In the genomic region with DNA sequence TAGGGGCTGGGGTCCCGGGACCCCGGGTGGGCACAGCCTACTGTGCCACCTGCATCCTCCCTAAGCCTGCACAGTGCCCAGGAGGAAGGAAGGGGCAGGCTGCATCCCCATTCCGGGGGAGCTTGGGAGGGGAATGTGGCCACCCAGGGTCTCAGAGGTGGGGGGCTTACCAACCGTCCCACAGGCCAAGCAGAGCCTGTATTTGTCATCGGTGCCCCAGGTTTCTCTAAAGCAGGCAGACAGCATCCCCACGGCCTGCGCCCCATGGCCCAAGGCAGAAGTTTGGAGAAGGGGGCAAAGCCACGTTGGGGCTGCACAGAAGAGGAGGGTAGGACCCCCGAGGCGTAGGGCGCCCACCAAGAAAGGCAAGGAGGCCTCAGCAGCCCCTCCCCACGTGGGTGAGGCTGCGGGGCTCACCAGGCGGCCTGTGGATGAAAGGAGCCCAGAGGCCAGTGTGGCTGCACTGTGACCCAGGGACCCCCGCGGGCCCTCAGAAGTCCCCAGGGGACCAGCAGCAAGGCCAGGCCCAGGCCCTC, we compare ENCODE assay signal across 9 cellular contexts. TPM values are rescaled to one million over a fixed set of nuclear protein-coding genes. Genes with fewer than 3 reads are reported as not detected.
DNase-seq lines count a peak whose midpoint lies in the region; ATAC-seq, FAIRE-seq and TF ChIP-seq lines count a peak whose summit lies in the region.
"Had no signal": no experiment of that assay in that cellular context is flagged by ENCODE, and none has a peak within 500 bp of the region (broad histone marks: within the 10 kb centered on the region; RNA-seq: fewer than 3 reads in every experiment).

No MANE protein-coding gene starts in this region.

- no peak for TF ChIP-seq RAD21 in A549 (conservative IDR thresholded peaks at IDR 0.05 in 1 of 2, IDR thresholded peaks at IDR 0.05 in 1 of 2)
- no peak for TF ChIP-seq RAD21 in IMR-90 (IDR thresholded peaks at IDR 0.05; ENCODE audit: low read length)
- no peak for TF ChIP-seq RAD21 in neural cell (conservative IDR thresholded peaks at IDR 0.05)

- H2AK9ac ChIP-seq in IMR-90 (replicated peaks; ENCODE audit: low read depth, low read length, poor library complexity) = peak overlapping the region; percentile 100

- no peak for FAIRE-seq in A549 (lab: Jason Lieb, UNC)
- FAIRE-seq in RCC 7860 (lab: Jason Lieb, UNC) = no peak

- POLR2A ChIA-PET in A549 (lab: Yijun Ruan, JAX) = no interaction called here
- POLR2A ChIA-PET in IMR-90 (lab: Charles Lee; ENCODE audit: unreplicated experiment) = no interaction called here

- dilution Hi-C loops in IMR-90 (cut with HindIII; ENCODE audit: low sequenced_read_pairs, unreplicated experiment) = no loop called here

- H3K79me1 ChIP-seq in IMR-90 (ENCODE audit: low read depth in 1 of 2, low read length in 2 of 2) = peaks cover 3 to 25% of the 10 kb centered on the region in 2 experiments; a peak in 1 of 4 replicates

- peaks cover 5% of the 10 kb centered on the region for H3K9me1 ChIP-seq in IMR-90 (ENCODE audit: insufficient read depth, low read length)

- no peak for TF ChIP-seq POLR2A in A549 (IDR thresholded peaks at IDR 0.05; ENCODE audit: low read length)
- no peak for TF ChIP-seq POLR2A in IMR-90 (IDR thresholded peaks at IDR 0.05; ENCODE audit: low read depth, low read length)

- H3K18ac ChIP-seq in IMR-90 (ENCODE audit: low read depth, low read length) = peak overlapping the region; percentile 97

- peaks cover 29% of the 10 kb centered on the region for H3K79me2 ChIP-seq in neural cell (replicated peaks; ENCODE audit: insufficient read depth, low read length)

- peaks cover 36% of the 10 kb centered on the region for H4K20me1 ChIP-seq in IMR-90 (ENCODE audit: insufficient read depth, low read length)
- no peaks in the 10 kb centered on the region for H4K20me1 ChIP-seq in neural cell (ENCODE audit: insufficient read depth)

- peak overlapping the region; percentile 98 for H4K5ac ChIP-seq in IMR-90 (ENCODE audit: low read depth, low read length)

- H3K4me2 ChIP-seq in A549 (peak overlapping the region; percentile 82), IMR-90 (ENCODE audit: low read depth, low read length) (peak overlapping the region; percentile 37), neural cell (ENCODE audit: low read length) (no peak overlapping the region)

- H3K4me3 ChIP-seq in A549 (peak overlapping the region; percentile 89), IMR-90 (ENCODE audit: insufficient read depth, low read depth, low read length) (no peak overlapping the region), colonic mucosa (no peak overlapping the region), neural cell (ENCODE audit: low read length) (peak overlapping the region; percentile 60)

- peaks cover 8% of the 10 kb centered on the region; the same call in 1 of the 2 replicates for H3K36me3 ChIP-seq in IMR-90 (ENCODE audit: control insufficient read depth, insufficient read depth, low read length)
- no peaks in the 10 kb centered on the region for H3K36me3 ChIP-seq in colonic mucosa
- no peaks in the 10 kb centered on the region for H3K36me3 ChIP-seq in neural cell (ENCODE audit: insufficient read depth, low read length)

- peak overlapping the region; percentile 99 for H3K14ac ChIP-seq in IMR-90 (replicated peaks; ENCODE audit: low read depth, low read length)

- H3K9ac ChIP-seq in IMR-90 (ENCODE audit: low read depth, low read length) (peak overlapping the region; percentile 65), colonic mucosa (ENCODE audit: low read depth in 2 of 2, low read length in 2 of 2) (peak overlapping the region; percentile 50 to 51), neural cell (ENCODE audit: low read length) (peak overlapping the region; percentile 94)

- intact Hi-C loops in IMR-90 (cut with micrococcal nuclease) = loop anchor here (5.0 kb wide), 1 partner anchor 75 kb away; the partner anchor contains the start of gene SNAPC4
- intact Hi-C loops in colonic mucosa (cut with DNase I) = no loop called here

- peak in 1 of 2 experiments; percentile 26 for DNase-seq in A549 (ENCODE audit: low read depth in 1 of 2, low spot score in 1 of 2)
- DNase-seq in IMR-90 = no peak
- no peak for DNase-seq in colonic mucosa
- DNase-seq in HT-29 (ENCODE audit: low spot score) = no peak
- no peak for DNase-seq in RCC 7860 (ENCODE audit: low spot score)

- ATAC-seq in A549 (peak; percentile 4 to 5; a peak in 2 of 6 replicates), IMR-90 (ENCODE audit: low read depth) (peak; percentile 0), GM18867 (IDR thresholded peaks at IDR 0.05; ENCODE audit: unreplicated experiment) (no peak), GM21526 (IDR thresholded peaks at IDR 0.05; ENCODE audit: low FRiP score, unreplicated experiment) (no peak)

- H2AFZ ChIP-seq in IMR-90 (replicated peaks; ENCODE audit: low read length, poor library complexity) = peak overlapping the region; percentile 85
- peak overlapping the region; percentile 33 for H2AFZ ChIP-seq in neural cell (ENCODE audit: low read depth, low read length)

- H2AK5ac ChIP-seq in IMR-90 (ENCODE audit: low read depth, low read length) = peak overlapping the region; percentile 100

- peak overlapping the region; percentile 97 to 99 for H4K8ac ChIP-seq in IMR-90 (ENCODE audit: low read depth in 2 of 2, low read length in 2 of 2)

- H3K4ac ChIP-seq in IMR-90 (ENCODE audit: low read depth, low read length) = peak overlapping the region; percentile 100

- H4K91ac ChIP-seq in IMR-90 (ENCODE audit: insufficient read depth, low read depth, low read length) = peak overlapping the region; percentile 99

- H3K4me1 ChIP-seq in A549 (peaks cover 18% of the 10 kb centered on the region), IMR-90 (ENCODE audit: control insufficient read depth, insufficient read depth, low read length) (peaks cover 33% of the 10 kb centered on the region), colonic mucosa (no peaks in the 10 kb centered on the region)

- BruUV-seq in IMR-90 (replicated peaks; lab: Mats Ljungman, UMichigan) = no TSS peak

- H3K9me3 ChIP-seq in A549 (no peaks in the 10 kb centered on the region), IMR-90 (ENCODE audit: control insufficient read depth, insufficient read depth, low read length) (no peaks in the 10 kb centered on the region), colonic mucosa (no peaks in the 10 kb centered on the region), neural cell (ENCODE audit: low read length) (no peaks in the 10 kb centered on the region)

- peak overlapping the region; percentile 96 for H3K56ac ChIP-seq in IMR-90 (ENCODE audit: extremely low read depth, insufficient read depth, low read length)

- in situ Hi-C loops in IMR-90 (cut with MboI; ENCODE audit: low sequenced_read_pairs) = no loop called here

- peak overlapping the region; percentile 96 for H2BK20ac ChIP-seq in IMR-90 (ENCODE audit: low read depth, low read length)

- H2BK15ac ChIP-seq in IMR-90 (ENCODE audit: low read depth, low read length) = peak overlapping the region; percentile 99; the same call in 2 of the 3 replicates

- TF ChIP-seq EP300 in A549 (IDR thresholded peaks at IDR 0.05) = no peak
- TF ChIP-seq EP300 in neural cell (conservative IDR thresholded peaks at IDR 0.05; ENCODE audit: poor library complexity, severe bottlenecking) = no peak

- no peaks in the 10 kb centered on the region for H3K9me2 ChIP-seq in neural cell (ENCODE audit: insufficient read depth, low read length)

- peak overlapping the region; percentile 99 for H2BK5ac ChIP-seq in IMR-90 (ENCODE audit: low read depth, low read length, poor library complexity, severe bottlenecking)

- TF ChIP-seq CTCF in A549 (IDR thresholded peaks at IDR 0.05) (no peak), IMR-90 (conservative IDR thresholded peaks at IDR 0.05; ENCODE audit: low read depth, low read length) (no peak), colonic mucosa (IDR thresholded peaks at IDR 0.05) (no peak), neural cell (IDR thresholded peaks at IDR 0.05; ENCODE audit: poor library complexity, severe bottlenecking) (no peak)

- no peaks in the 10 kb centered on the region for H3F3A ChIP-seq in neural cell (ENCODE audit: insufficient read depth, low read length, poor library complexity, severe bottlenecking)

- H3K27ac ChIP-seq in A549 (peak overlapping the region; percentile 86 to 89), IMR-90 (ENCODE audit: insufficient read depth, low read length) (peak overlapping the region; percentile 97), colonic mucosa (peak overlapping the region; percentile 59), neural cell (ENCODE audit: low read length) (peak overlapping the region; percentile 45)

- peak overlapping the region; percentile 98 for H3K23ac ChIP-seq in IMR-90 (ENCODE audit: low read depth, low read length)

- peak overlapping the region; percentile 100 for H2BK120ac ChIP-seq in IMR-90 (ENCODE audit: low read depth, low read length)

- WGBS in A549 (ENCODE audit: missing lambda C conversion rate) = 58% methylated on average over 13 of the region's 16 CpGs
- WGBS in IMR-90 (ENCODE audit: extremely low coverage in 2 of 2, insufficient read length in 1 of 2), 2 experiments = no CpG with 5 or more reads among the region's 16 CpGs

- H3K27me3 ChIP-seq in IMR-90 (ENCODE audit: control insufficient read depth, insufficient read depth, low read length) = no peaks in the 10 kb centered on the region
- H3K27me3 ChIP-seq in colonic mucosa = peaks cover 10% of the 10 kb centered on the region
- no peaks in the 10 kb centered on the region for H3K27me3 ChIP-seq in neural cell (ENCODE audit: insufficient read depth, low read depth, low read length)

- CTCF ChIA-PET in A549 (lab: Yijun Ruan, JAX) = interaction anchor here (0.7 to 6.3 kb wide), 7 partner anchors 11 to 101 kb away, joined by 3 to 31 read pairs (median 3); partner anchors contain the start of gene DNLZ
- CTCF ChIA-PET in IMR-90 (lab: Yijun Ruan, JAX) = interaction anchor here (0.7 to 1.4 kb wide), 2 partner anchors 14 to 35 kb away, joined by 3 read pairs; no protein-coding TSS in a partner anchor

RNA-seq across cellular contexts. Expression of gene GPSM1, which starts 0.5 kb away (rescaled TPM):
- 2.1 TPM in 2 replicates for polyA plus RNA-seq in A549 (2011; rRNA removed)
- 6.5 and 10.5 TPM in 2 replicates for polyA plus RNA-seq in A549 (2012; cell fraction: cytosol; rRNA removed)
- 29.9 and 39.9 TPM in 2 replicates for polyA plus RNA-seq in A549 (2012; cell fraction: nucleus; rRNA removed)
- 8.2 to 9.9 TPM (median 8.8 TPM) in 3 replicates for polyA plus RNA-seq in A549 (2017; fragmentation: RNase III; extraction: RNeasy Plus Mini Kit Qiagen cat#74134 plus additional on column Dnase treatment)
- 1.8 and 2.7 TPM in 2 replicates for polyA minus RNA-seq in A549 (2011; rRNA and poly(A)+ RNA removed)
- 28.7 and 29.7 TPM in 2 replicates for total RNA-seq in IMR-90 (2012; rRNA removed)
- 71.2 and 91.4 TPM in 2 replicates for polyA plus RNA-seq in IMR-90 (2012; rRNA removed)
- polyA plus RNA-seq in IMR-90 (2012; cell fraction: cytosol; rRNA removed) = 45.5 and 87.8 TPM in 2 replicates
- polyA plus RNA-seq in IMR-90 (2012; cell fraction: nucleus; rRNA removed; ENCODE audit: low replicate concordance) = 297 and 693 TPM in 2 replicates
- total RNA-seq in colonic mucosa = 1 to 10 TPM; 2.3 to 3.4 TPM
- polyA plus RNA-seq in neural cell = 117 and 148 TPM in 2 replicates
- polyA minus RNA-seq in neural cell = 112 and 142 TPM in 2 replicates
- 1.4 TPM in 2 replicates for total RNA-seq in HT-29 (2014; rRNA removed; shearing (Covaris generic))

RNA-seq across cellular contexts. Expression of gene CCDC187, which starts 23.0 kb away (rescaled TPM):
- polyA plus RNA-seq in A549 (2011; rRNA removed) (under 0.01 and 0.03 TPM in 2 replicates), A549 (2017; fragmentation: RNase III; extraction: RNeasy Plus Mini Kit Qiagen cat#74134 plus additional on column Dnase treatment) (0.03 TPM in 1 of 3 replicates, not detected in the others), IMR-90 (2012; rRNA removed) (not detected in 2 replicates), neural cell (not detected in 2 replicates)
- polyA plus RNA-seq in A549 (2012; cell fraction: cytosol; rRNA removed) = not detected in 2 replicates
- polyA plus RNA-seq in A549 (2012; cell fraction: nucleus; rRNA removed) = 0.02 and 0.04 TPM in 2 replicates
- polyA minus RNA-seq in A549 (2011; rRNA and poly(A)+ RNA removed) = 0.08 TPM in 1 of 2 replicates, not detected in the other
- total RNA-seq in IMR-90 (2012; rRNA removed) (not detected in 2 replicates), colonic mucosa (under 1 TPM; 0.30 to 0.48 TPM)
- polyA plus RNA-seq in IMR-90 (2012; cell fraction: cytosol; rRNA removed) = not detected in 2 replicates
- not detected in 2 replicates for polyA plus RNA-seq in IMR-90 (2012; cell fraction: nucleus; rRNA removed; ENCODE audit: low replicate concordance)
- polyA minus RNA-seq in neural cell = not detected in 2 replicates
- 2.5 TPM in 2 replicates for total RNA-seq in HT-29 (2014; rRNA removed; shearing (Covaris generic))
- total RNA-seq: dermis microvascular lymphatic vessel endothelial cell had no signal

RNA-seq across cellular contexts. Expression of gene DNLZ, which starts 36.7 kb away (rescaled TPM):
- polyA plus RNA-seq in A549 (2011; rRNA removed) (5.1 and 8.0 TPM in 2 replicates), A549 (2017; fragmentation: RNase III; extraction: RNeasy Plus Mini Kit Qiagen cat#74134 plus additional on column Dnase treatment) (19.0 to 19.9 TPM (median 19.1 TPM) in 3 replicates), IMR-90 (2012; rRNA removed) (11.4 and 20.3 TPM in 2 replicates), neural cell (23.6 and 36.6 TPM in 2 replicates)
- 48.0 and 53.1 TPM in 2 replicates for polyA plus RNA-seq in A549 (2012; cell fraction: cytosol; rRNA removed)
- polyA plus RNA-seq in A549 (2012; cell fraction: nucleus; rRNA removed) = 55.1 and 58.4 TPM in 2 replicates
- polyA minus RNA-seq in A549 (2011; rRNA and poly(A)+ RNA removed) = 2.1 and 2.4 TPM in 2 replicates
- total RNA-seq in IMR-90 (2012; rRNA removed) (2.0 and 6.1 TPM in 2 replicates), colonic mucosa (10 to 100 TPM; 10.0 to 10.8 TPM)
- 19.7 and 40.1 TPM in 2 replicates for polyA plus RNA-seq in IMR-90 (2012; cell fraction: cytosol; rRNA removed)
- polyA plus RNA-seq in IMR-90 (2012; cell fraction: nucleus; rRNA removed; ENCODE audit: low replicate concordance) = 8.7 and 31.6 TPM in 2 replicates
- 7.5 and 9.0 TPM in 2 replicates for polyA minus RNA-seq in neural cell
- total RNA-seq in HT-29 (2014; rRNA removed; shearing (Covaris generic)) = 78.9 and 82.3 TPM in 2 replicates

RNA-seq across cellular contexts. Expression of gene CARD9, which starts 46.6 kb away (rescaled TPM):
- polyA plus RNA-seq in A549 (2011; rRNA removed) (0.21 and 0.25 TPM in 2 replicates), A549 (2017; fragmentation: RNase III; extraction: RNeasy Plus Mini Kit Qiagen cat#74134 plus additional on column Dnase treatment) (0.94 to 1.2 TPM (median 0.94 TPM) in 3 replicates), IMR-90 (2012; rRNA removed) (1.5 and 1.9 TPM in 2 replicates), neural cell (0.52 and 0.77 TPM in 2 replicates)
- 0.66 and 0.70 TPM in 2 replicates for polyA plus RNA-seq in A549 (2012; cell fraction: cytosol; rRNA removed)
- 3.4 and 5.5 TPM in 2 replicates for polyA plus RNA-seq in A549 (2012; cell fraction: nucleus; rRNA removed)
- 0.05 and 2.3 TPM in 2 replicates for polyA minus RNA-seq in A549 (2011; rRNA and poly(A)+ RNA removed)
- total RNA-seq in IMR-90 (2012; rRNA removed) (0.36 and 1.1 TPM in 2 replicates), colonic mucosa (1 to 10 TPM; 1.2 to 1.7 TPM)
- 0.47 and 1.0 TPM in 2 replicates for polyA plus RNA-seq in IMR-90 (2012; cell fraction: cytosol; rRNA removed)
- polyA plus RNA-seq in IMR-90 (2012; cell fraction: nucleus; rRNA removed; ENCODE audit: low replicate concordance) = 9.8 and 17.9 TPM in 2 replicates
- 0.46 and 0.49 TPM in 2 replicates for polyA minus RNA-seq in neural cell
- total RNA-seq in HT-29 (2014; rRNA removed; shearing (Covaris generic)) = 98.9 and 116 TPM in 2 replicates

Comparison
In these comparisons a context has a peak if more than half of its experiments do, and no peak if none do; other contexts are left out.
1. ATAC-seq: peak in A549 (2 of 2) and IMR-90 (single experiment); none in GM18867 (single experiment) and GM21526 (single experiment).
2. H3K27ac ChIP-seq: peak in every context shown above with its lines; median percentile 97 in IMR-90; 88 in A549; 59 in colonic mucosa; 45 in neural cell.
3. H3K4me3 ChIP-seq: peak in A549 (single experiment) and neural cell (single experiment); none in IMR-90 (single experiment) and colonic mucosa (single experiment).
4. Peak in every context shown above with its lines, with median percentiles within 50 percentile points of each other: H3K9ac ChIP-seq.